ENCODE assay signal across 15 cellular contexts in genomic region chr1:9311029-9311428, GRCh38.
"Had no signal": no experiment of that assay in that cellular context is flagged by ENCODE, and none has a peak within 500 bp of the region (broad histone marks: within the 10 kb centered on the region; RNA-seq: fewer than 3 reads in every experiment).

No MANE protein-coding gene starts in this region.

- H3K27me3 ChIP-seq: neural progenitor cell, upper lobe of right lung had no signal

- H3K4me1 ChIP-seq: neural progenitor cell, SJCRH30 had no signal

- H3K27ac ChIP-seq: neural progenitor cell, parathyroid adenoma, SJCRH30, upper lobe of right lung had no signal

- DNase-seq: activated CD4-positive, alpha-beta T cell treated with anti-CD3 and anti-CD28 coated beads for 48 hours; activated CD8-positive, alpha-beta T cell treated with anti-CD3 and anti-CD28 coated beads for 36 hours; activated gamma-delta T cell; activated T-cell treated with anti-CD3 and anti-CD28 coated beads, Interleukin-2, amount 50 U/mL, for 4 hours; amniotic stem cell; immature natural killer cell; naive B cell; SJCRH30; stimulated activated CD4-positive, alpha-beta T cell treated with anti-CD3 and anti-CD28 coated beads, Interleukin-4, amount 100 ng/mL, for 24 hours; stimulated activated naive CD4-positive, alpha-beta T cell; T-helper 2 cell; upper lobe of right lung had no signal

- H3K4me2 ChIP-seq: neural progenitor cell had no signal

- H3K4me3 ChIP-seq: neural progenitor cell, SJCRH30, upper lobe of right lung had no signal

- H3K9ac ChIP-seq: neural progenitor cell, parathyroid adenoma had no signal

- H3K79me2 ChIP-seq: parathyroid adenoma had no signal

- H2AFZ ChIP-seq: neural progenitor cell, parathyroid adenoma had no signal

- H3K9me3 ChIP-seq: SJCRH30, upper lobe of right lung had no signal

- ATAC-seq: activated CD8-positive, alpha-beta T cell treated with anti-CD3 and anti-CD28 coated beads for 36 hours; activated naive CD4-positive, alpha-beta T cell treated with anti-CD3 and anti-CD28 coated beads, Interleukin-2, amount 50 U/mL, for 72 hours; activated T-cell treated with anti-CD3 and anti-CD28 coated beads, Interleukin-2, amount 50 U/mL, for 4 hours; upper lobe of right lung had no signal

- H3K36me3 ChIP-seq: neural progenitor cell, SJCRH30, upper lobe of right lung had no signal
